ENCODE assay signal across 28 cellular contexts in the genomic region with DNA sequence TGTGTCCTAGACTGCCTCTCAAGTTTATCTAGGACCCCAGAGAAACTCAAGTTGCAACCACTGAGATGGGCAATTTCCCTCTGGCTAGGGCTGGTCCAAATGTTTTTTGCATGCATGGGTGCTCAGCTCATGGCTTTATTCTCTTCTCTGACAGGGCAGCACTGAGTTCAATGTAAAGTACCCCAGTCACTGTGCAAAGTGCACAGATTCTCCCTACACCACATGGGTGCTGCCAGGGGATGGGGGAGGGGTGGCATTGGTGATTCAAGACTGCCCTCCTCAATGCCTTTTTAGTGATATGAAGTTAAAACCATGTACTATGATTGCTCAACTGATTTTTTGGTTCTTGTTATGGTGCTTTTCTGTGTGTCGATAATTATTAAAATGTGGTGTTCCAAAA.
"Had no signal": no experiment of that assay in that cellular context is flagged by ENCODE, and none has a peak within 500 bp of the region (broad histone marks: within the 10 kb centered on the region; RNA-seq: fewer than 3 reads in every experiment).

No MANE protein-coding gene starts in this region.

- H3K4me1 ChIP-seq: breast epithelium, parathyroid adenoma, tibial artery had no signal

- H3K27me3 ChIP-seq: breast epithelium, dorsolateral prefrontal cortex, esophagus muscularis mucosa, tibial artery had no signal

- H3K9me3 Mint-ChIP-seq: activated naive CD8-positive, alpha-beta T cell treated with anti-CD3 and anti-CD28 coated beads for 36 hours; activated T-cell treated with anti-CD3 and anti-CD28 coated beads, Interleukin-2, amount 50 U/mL, for 24 hours; activated T-helper 17 cell treated with anti-CD3 and anti-CD28 coated beads, Interleukin-2, amount 50 U/mL, for 72 hours; central memory CD8-positive, alpha-beta T cell; effector memory CD8-positive, alpha-beta T cell; memory B cell; natural killer cell treated with Interleukin-12 subunit alpha and Interleukin-12 subunit beta and Interleukin-15 and Interleukin-18, amount 100 ng/mL, for 72 hours; stimulated activated naive CD8-positive, alpha-beta T cell treated with anti-CD3 and anti-CD28 coated beads, Interleukin-15, amount 100 ng/mL, for 72 hours; T-helper 2 cell treated with Interferon-gamma antibody and Interleukin-4, amounts not matched to agents 5 μg/mL and 100 μg/mL, for 36 hours had no signal

- H3K4me3 ChIP-seq: breast epithelium, dorsolateral prefrontal cortex, esophagus muscularis mucosa, tibial artery had no signal

- H3K4me3 Mint-ChIP-seq: activated naive CD8-positive, alpha-beta T cell treated with anti-CD3 and anti-CD28 coated beads for 36 hours; activated T-cell treated with anti-CD3 and anti-CD28 coated beads, Interleukin-2, amount 50 U/mL, for 24 hours; activated T-helper 17 cell treated with anti-CD3 and anti-CD28 coated beads, Interleukin-2, amount 50 U/mL, for 72 hours; central memory CD8-positive, alpha-beta T cell; effector memory CD8-positive, alpha-beta T cell; memory B cell; natural killer cell treated with Interleukin-12 subunit alpha and Interleukin-12 subunit beta and Interleukin-15 and Interleukin-18, amount 100 ng/mL, for 72 hours; stimulated activated naive CD8-positive, alpha-beta T cell treated with anti-CD3 and anti-CD28 coated beads, Interleukin-15, amount 100 ng/mL, for 72 hours; T-helper 2 cell treated with Interferon-gamma antibody and Interleukin-4, amounts not matched to agents 5 μg/mL and 100 μg/mL, for 36 hours had no signal

- H3K36me3 Mint-ChIP-seq: activated naive CD8-positive, alpha-beta T cell treated with anti-CD3 and anti-CD28 coated beads for 36 hours; memory B cell; natural killer cell treated with Interleukin-12 subunit alpha and Interleukin-12 subunit beta and Interleukin-15 and Interleukin-18, amount 100 ng/mL, for 72 hours had no signal

- H2AFZ ChIP-seq: parathyroid adenoma had no signal

- FAIRE-seq: colon, endothelial cell of umbilical vein, frontal cortex, islet of Langerhans had no signal

- H3K27ac ChIP-seq: breast epithelium, dorsolateral prefrontal cortex, esophagus muscularis mucosa, parathyroid adenoma, tibial artery, VCaP had no signal

- H3K4me1 Mint-ChIP-seq: activated T-helper 17 cell treated with anti-CD3 and anti-CD28 coated beads, Interleukin-2, amount 50 U/mL, for 72 hours had no signal

- H3K79me2 ChIP-seq: parathyroid adenoma had no signal

- H3K27me3 Mint-ChIP-seq: activated naive CD8-positive, alpha-beta T cell treated with anti-CD3 and anti-CD28 coated beads for 36 hours; activated T-cell treated with anti-CD3 and anti-CD28 coated beads, Interleukin-2, amount 50 U/mL, for 24 hours; activated T-helper 17 cell treated with anti-CD3 and anti-CD28 coated beads, Interleukin-2, amount 50 U/mL, for 72 hours; central memory CD8-positive, alpha-beta T cell; effector memory CD8-positive, alpha-beta T cell; memory B cell; natural killer cell treated with Interleukin-12 subunit alpha and Interleukin-12 subunit beta and Interleukin-15 and Interleukin-18, amount 100 ng/mL, for 72 hours; stimulated activated naive CD8-positive, alpha-beta T cell treated with anti-CD3 and anti-CD28 coated beads, Interleukin-15, amount 100 ng/mL, for 72 hours had no signal

- H3K9ac ChIP-seq: parathyroid adenoma had no signal

- DNase-seq: activated CD4-positive, alpha-beta T cell treated with anti-CD3 and anti-CD28 coated beads, Interleukin-2, amount 50 U/mL, for 1 hour; activated CD8-positive, alpha-beta memory T cell treated with anti-CD3 and anti-CD28 coated beads for 24 hours; activated CD8-positive, alpha-beta memory T cell treated with anti-CD3 and anti-CD28 coated beads, Interleukin-2, amount 50 U/mL, for 4 hours; activated naive CD8-positive, alpha-beta T cell treated with anti-CD3 and anti-CD28 coated beads for 36 hours; activated T-cell treated with anti-CD3 and anti-CD28 coated beads, Interleukin-2, amount 50 U/mL, for 24 hours; amniotic stem cell; dorsolateral prefrontal cortex; effector memory CD8-positive, alpha-beta T cell; head of caudate nucleus; hypothalamus; right cardiac atrium; stimulated activated CD4-positive, alpha-beta T cell treated with anti-CD3 and anti-CD28 coated beads, Interleukin-12 subunit alpha, Interleukin-12 subunit beta, amount 100 ng/mL, for 4 hours; stimulated activated naive CD8-positive, alpha-beta T cell treated with anti-CD3 and anti-CD28 coated beads, Interleukin-15, amount 100 ng/mL, for 72 hours; tibial artery had no signal

- H3K9me3 ChIP-seq: breast epithelium, esophagus muscularis mucosa, tibial artery had no signal

- ATAC-seq: activated CD4-positive, CD25-positive, alpha-beta regulatory T cell treated with anti-CD3 and anti-CD28 coated beads, Interleukin-2, amount 50 U/mL, for 24 hours; activated T-helper 17 cell treated with anti-CD3 and anti-CD28 coated beads, Interleukin-2, amount 50 U/mL, for 72 hours; effector memory CD8-positive, alpha-beta T cell; natural killer cell treated with Interleukin-12 subunit alpha and Interleukin-12 subunit beta and Interleukin-15 and Interleukin-18, amount 100 ng/mL, for 72 hours; right cardiac atrium; stimulated activated naive CD8-positive, alpha-beta T cell treated with anti-CD3 and anti-CD28 coated beads, Interleukin-15, amount 100 ng/mL, for 72 hours had no signal

- H3K36me3 ChIP-seq: breast epithelium, esophagus muscularis mucosa, tibial artery had no signal

- H3K27ac Mint-ChIP-seq: activated naive CD8-positive, alpha-beta T cell treated with anti-CD3 and anti-CD28 coated beads for 36 hours; activated T-cell treated with anti-CD3 and anti-CD28 coated beads, Interleukin-2, amount 50 U/mL, for 24 hours; activated T-helper 17 cell treated with anti-CD3 and anti-CD28 coated beads, Interleukin-2, amount 50 U/mL, for 72 hours; effector memory CD8-positive, alpha-beta T cell; natural killer cell treated with Interleukin-12 subunit alpha and Interleukin-12 subunit beta and Interleukin-15 and Interleukin-18, amount 100 ng/mL, for 72 hours; stimulated activated naive CD8-positive, alpha-beta T cell treated with anti-CD3 and anti-CD28 coated beads, Interleukin-15, amount 100 ng/mL, for 72 hours; T-helper 2 cell treated with Interferon-gamma antibody and Interleukin-4, amounts not matched to agents 5 μg/mL and 100 μg/mL, for 36 hours had no signal
